1 cellular context compared by ENCODE assay signal in the genomic region with DNA sequence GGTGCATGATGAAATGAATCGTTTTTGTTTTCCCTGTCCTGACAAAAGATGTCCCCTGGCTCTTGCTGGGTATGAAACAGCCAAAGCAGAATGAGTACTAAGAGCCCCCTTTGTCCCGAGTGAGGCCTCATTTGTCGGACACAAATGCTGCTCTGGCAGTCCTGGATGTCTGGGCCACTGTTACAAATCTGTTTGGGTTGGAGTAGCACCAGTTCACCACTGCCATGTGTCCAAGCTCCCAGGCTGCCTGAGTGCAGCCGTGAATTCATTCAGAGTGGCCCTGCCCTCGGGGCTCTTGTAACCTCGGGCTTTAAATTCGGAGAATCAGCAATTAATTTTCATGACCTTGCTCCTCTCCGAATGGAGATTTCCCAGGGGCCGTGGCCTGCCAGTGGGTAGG.
TF ChIP-seq lines count a peak whose summit lies in the region.

No MANE protein-coding gene starts in this region.

TF ChIP-seq in H1, 55 proteins besides CTCF, POLR2A, EP300 and RAD21 (continued from another document):
- TF ChIP-seq, protein P1, sequence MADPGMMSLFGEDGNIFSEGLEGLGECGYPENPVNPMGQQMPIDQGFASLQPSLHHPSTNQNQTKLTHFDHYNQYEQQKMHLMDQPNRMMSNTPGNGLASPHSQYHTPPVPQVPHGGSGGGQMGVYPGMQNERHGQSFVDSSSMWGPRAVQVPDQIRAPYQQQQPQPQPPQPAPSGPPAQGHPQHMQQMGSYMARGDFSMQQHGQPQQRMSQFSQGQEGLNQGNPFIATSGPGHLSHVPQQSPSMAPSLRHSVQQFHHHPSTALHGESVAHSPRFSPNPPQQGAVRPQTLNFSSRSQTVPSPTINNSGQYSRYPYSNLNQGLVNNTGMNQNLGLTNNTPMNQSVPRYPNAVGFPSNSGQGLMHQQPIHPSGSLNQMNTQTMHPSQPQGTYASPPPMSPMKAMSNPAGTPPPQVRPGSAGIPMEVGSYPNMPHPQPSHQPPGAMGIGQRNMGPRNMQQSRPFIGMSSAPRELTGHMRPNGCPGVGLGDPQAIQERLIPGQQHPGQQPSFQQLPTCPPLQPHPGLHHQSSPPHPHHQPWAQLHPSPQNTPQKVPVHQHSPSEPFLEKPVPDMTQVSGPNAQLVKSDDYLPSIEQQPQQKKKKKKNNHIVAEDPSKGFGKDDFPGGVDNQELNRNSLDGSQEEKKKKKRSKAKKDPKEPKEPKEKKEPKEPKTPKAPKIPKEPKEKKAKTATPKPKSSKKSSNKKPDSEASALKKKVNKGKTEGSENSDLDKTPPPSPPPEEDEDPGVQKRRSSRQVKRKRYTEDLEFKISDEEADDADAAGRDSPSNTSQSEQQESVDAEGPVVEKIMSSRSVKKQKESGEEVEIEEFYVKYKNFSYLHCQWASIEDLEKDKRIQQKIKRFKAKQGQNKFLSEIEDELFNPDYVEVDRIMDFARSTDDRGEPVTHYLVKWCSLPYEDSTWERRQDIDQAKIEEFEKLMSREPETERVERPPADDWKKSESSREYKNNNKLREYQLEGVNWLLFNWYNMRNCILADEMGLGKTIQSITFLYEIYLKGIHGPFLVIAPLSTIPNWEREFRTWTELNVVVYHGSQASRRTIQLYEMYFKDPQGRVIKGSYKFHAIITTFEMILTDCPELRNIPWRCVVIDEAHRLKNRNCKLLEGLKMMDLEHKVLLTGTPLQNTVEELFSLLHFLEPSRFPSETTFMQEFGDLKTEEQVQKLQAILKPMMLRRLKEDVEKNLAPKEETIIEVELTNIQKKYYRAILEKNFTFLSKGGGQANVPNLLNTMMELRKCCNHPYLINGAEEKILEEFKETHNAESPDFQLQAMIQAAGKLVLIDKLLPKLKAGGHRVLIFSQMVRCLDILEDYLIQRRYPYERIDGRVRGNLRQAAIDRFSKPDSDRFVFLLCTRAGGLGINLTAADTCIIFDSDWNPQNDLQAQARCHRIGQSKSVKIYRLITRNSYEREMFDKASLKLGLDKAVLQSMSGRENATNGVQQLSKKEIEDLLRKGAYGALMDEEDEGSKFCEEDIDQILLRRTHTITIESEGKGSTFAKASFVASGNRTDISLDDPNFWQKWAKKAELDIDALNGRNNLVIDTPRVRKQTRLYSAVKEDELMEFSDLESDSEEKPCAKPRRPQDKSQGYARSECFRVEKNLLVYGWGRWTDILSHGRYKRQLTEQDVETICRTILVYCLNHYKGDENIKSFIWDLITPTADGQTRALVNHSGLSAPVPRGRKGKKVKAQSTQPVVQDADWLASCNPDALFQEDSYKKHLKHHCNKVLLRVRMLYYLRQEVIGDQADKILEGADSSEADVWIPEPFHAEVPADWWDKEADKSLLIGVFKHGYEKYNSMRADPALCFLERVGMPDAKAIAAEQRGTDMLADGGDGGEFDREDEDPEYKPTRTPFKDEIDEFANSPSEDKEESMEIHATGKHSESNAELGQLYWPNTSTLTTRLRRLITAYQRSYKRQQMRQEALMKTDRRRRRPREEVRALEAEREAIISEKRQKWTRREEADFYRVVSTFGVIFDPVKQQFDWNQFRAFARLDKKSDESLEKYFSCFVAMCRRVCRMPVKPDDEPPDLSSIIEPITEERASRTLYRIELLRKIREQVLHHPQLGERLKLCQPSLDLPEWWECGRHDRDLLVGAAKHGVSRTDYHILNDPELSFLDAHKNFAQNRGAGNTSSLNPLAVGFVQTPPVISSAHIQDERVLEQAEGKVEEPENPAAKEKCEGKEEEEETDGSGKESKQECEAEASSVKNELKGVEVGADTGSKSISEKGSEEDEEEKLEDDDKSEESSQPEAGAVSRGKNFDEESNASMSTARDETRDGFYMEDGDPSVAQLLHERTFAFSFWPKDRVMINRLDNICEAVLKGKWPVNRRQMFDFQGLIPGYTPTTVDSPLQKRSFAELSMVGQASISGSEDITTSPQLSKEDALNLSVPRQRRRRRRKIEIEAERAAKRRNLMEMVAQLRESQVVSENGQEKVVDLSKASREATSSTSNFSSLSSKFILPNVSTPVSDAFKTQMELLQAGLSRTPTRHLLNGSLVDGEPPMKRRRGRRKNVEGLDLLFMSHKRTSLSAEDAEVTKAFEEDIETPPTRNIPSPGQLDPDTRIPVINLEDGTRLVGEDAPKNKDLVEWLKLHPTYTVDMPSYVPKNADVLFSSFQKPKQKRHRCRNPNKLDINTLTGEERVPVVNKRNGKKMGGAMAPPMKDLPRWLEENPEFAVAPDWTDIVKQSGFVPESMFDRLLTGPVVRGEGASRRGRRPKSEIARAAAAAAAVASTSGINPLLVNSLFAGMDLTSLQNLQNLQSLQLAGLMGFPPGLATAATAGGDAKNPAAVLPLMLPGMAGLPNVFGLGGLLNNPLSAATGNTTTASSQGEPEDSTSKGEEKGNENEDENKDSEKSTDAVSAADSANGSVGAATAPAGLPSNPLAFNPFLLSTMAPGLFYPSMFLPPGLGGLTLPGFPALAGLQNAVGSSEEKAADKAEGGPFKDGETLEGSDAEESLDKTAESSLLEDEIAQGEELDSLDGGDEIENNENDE (IDR thresholded peaks at IDR 0.05; ENCODE audit: insufficient replicate concordance, low read length) = no peak
- no peak for TF ChIP-seq TBP (IDR thresholded peaks at IDR 0.05; ENCODE audit: low read depth, low read length)
- no peak for TF ChIP-seq GTF2F1 (IDR thresholded peaks at IDR 0.05; ENCODE audit: borderline replicate concordance, low read depth, low read length)
- no peak for TF ChIP-seq JUN (IDR thresholded peaks at IDR 0.05; ENCODE audit: low read depth, low read length)
- no peak for TF ChIP-seq KDM4A (IDR thresholded peaks at IDR 0.05; ENCODE audit: low read depth, low read length, severe bottlenecking)
TF ChIP-seq in H1: peak in this region for 0.
